In the genomic region with DNA sequence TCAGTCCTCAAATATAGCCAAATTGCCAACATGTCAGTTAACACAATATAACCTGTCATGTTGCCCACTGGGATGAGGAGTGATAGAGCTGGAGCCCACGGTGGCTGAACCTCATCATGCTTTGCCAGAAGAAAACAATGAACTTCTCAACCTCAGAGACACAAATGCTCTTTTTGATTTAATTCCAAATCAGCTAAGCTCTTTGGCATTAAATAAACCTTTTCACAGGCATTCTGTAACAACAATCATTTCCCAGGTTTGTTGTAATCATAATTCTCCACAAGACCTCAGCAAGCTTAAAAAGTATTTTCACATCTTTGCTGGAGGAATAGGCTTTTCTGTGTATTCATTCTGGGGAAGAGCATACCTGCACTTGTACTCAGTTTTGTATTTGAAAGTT, we compare ENCODE assay signal across 14 cellular contexts.
DNase-seq lines count a peak whose midpoint lies in the region; ATAC-seq, FAIRE-seq and TF ChIP-seq lines count a peak whose summit lies in the region.
"Had no signal": no experiment of that assay in that cellular context is flagged by ENCODE, and none has a peak within 500 bp of the region (broad histone marks: within the 10 kb centered on the region; RNA-seq: fewer than 3 reads in every experiment).

No MANE protein-coding gene starts in this region.

- TF ChIP-seq RAD21 in IMR-90 (IDR thresholded peaks at IDR 0.05; ENCODE audit: low read length) = no peak

- H3K56ac ChIP-seq in IMR-90 (ENCODE audit: extremely low read depth, insufficient read depth, low read length) = no peak overlapping the region

- intact Hi-C loops in IMR-90 (cut with micrococcal nuclease) = no loop called here
- intact Hi-C loops in endothelial cell of umbilical vein (cut with micrococcal nuclease) = no loop called here
- intact Hi-C loops in posterior vena cava (cut with DNase I) = no loop called here

- H2AFZ ChIP-seq in IMR-90 (replicated peaks; ENCODE audit: low read length, poor library complexity) (no peak overlapping the region), endothelial cell of umbilical vein (ENCODE audit: low read depth, low read length) (peak overlapping the region; percentile 58), GM23248 (no peak overlapping the region)
- H2AFZ ChIP-seq: PC-9 had no signal

- H2AK5ac ChIP-seq in IMR-90 (ENCODE audit: low read depth, low read length) = 0 out of 2 replicates have a peak overlapping the region, but pooled peaks have one; percentile 20

- no peaks in the 10 kb centered on the region for H3K79me2 ChIP-seq in endothelial cell of umbilical vein (ENCODE audit: control insufficient read depth, insufficient read depth, low read length)
- no peaks in the 10 kb centered on the region for H3K79me2 ChIP-seq in GM23248 (ENCODE audit: insufficient read depth)

- peak overlapping the region; percentile 43; the same call in 1 of the 2 replicates for H4K91ac ChIP-seq in IMR-90 (ENCODE audit: insufficient read depth, low read depth, low read length)

- no peak for FAIRE-seq in endothelial cell of umbilical vein (lab: Jason Lieb, UNC)
- FAIRE-seq: A204.1, G401.6, GM12891 had no signal

- POLR2A ChIA-PET in IMR-90 (lab: Charles Lee; ENCODE audit: unreplicated experiment) = no interaction called here
- POLR2A ChIA-PET in endothelial cell of umbilical vein (lab: Charles Lee) = no interaction called here

- H2BK120ac ChIP-seq in IMR-90 (ENCODE audit: low read depth, low read length) = peak overlapping the region; percentile 67

- dilution Hi-C loops in IMR-90 (cut with HindIII; ENCODE audit: low sequenced_read_pairs, unreplicated experiment) = no loop called here
- dilution Hi-C loops in endothelial cell of umbilical vein (cut with MboI; ENCODE audit: extremely low pct_ligation_motif_present, low sequenced_read_pairs) = no loop called here

- CTCF ChIA-PET in IMR-90 (lab: Yijun Ruan, JAX) (interaction anchor here (0.7 kb wide), 1 partner anchor 752 kb away, joined by 3 read pairs; no protein-coding TSS in a partner anchor), endothelial cell of umbilical vein (lab: Charles Lee) (interaction anchor here (1.0 kb wide), 1 partner anchor 254 kb away, joined by 3 read pairs; no protein-coding TSS in a partner anchor)

- peak overlapping the region; percentile 64 for H2BK20ac ChIP-seq in IMR-90 (ENCODE audit: low read depth, low read length)

- WGBS in IMR-90 (ENCODE audit: extremely low coverage in 2 of 2, insufficient read length in 1 of 2), 2 experiments = no CpG with 5 or more reads among the region's 1 CpG
- 6% methylated on average over 1 of the region's 1 CpG for WGBS in GM23248 (ENCODE audit: low coverage in 1 of 2, low lambda C conversion rate in 2 of 2, missing lambda C conversion rate in 2 of 2), 2 experiments

- no peaks in the 10 kb centered on the region for H3K27me3 ChIP-seq in IMR-90 (ENCODE audit: control insufficient read depth, insufficient read depth, low read length)
- H3K27me3 ChIP-seq in endothelial cell of umbilical vein (ENCODE audit: control insufficient read depth in 2 of 2, insufficient read depth in 2 of 2, low read length in 2 of 2) = no peaks in the 10 kb centered on the region
- H3K27me3 ChIP-seq in GM23248 (replicated peaks; ENCODE audit: insufficient read depth) = no peaks in the 10 kb centered on the region

- TF ChIP-seq CTCF in IMR-90 (conservative IDR thresholded peaks at IDR 0.05; ENCODE audit: low read depth, low read length) (no peak), endothelial cell of umbilical vein (IDR thresholded peaks at IDR 0.05; ENCODE audit: extremely low read depth in 1 of 2, insufficient read depth in 1 of 2, low read depth in 1 of 2, low read length in 2 of 2) (no peak), retinal pigment epithelial cell (conservative IDR thresholded peaks at IDR 0.05; ENCODE audit: low read depth, low read length) (no peak)

- H3K4me2 ChIP-seq in IMR-90 (ENCODE audit: low read depth, low read length) = peak overlapping the region; percentile 33; the same call in 1 of the 2 replicates
- H3K4me2 ChIP-seq in endothelial cell of umbilical vein (ENCODE audit: insufficient read depth, low read length) = peak overlapping the region; percentile 20
- no peak overlapping the region for H3K4me2 ChIP-seq in GM23248 (ENCODE audit: unreplicated experiment)
- H3K4me2 ChIP-seq: PC-9 had no signal

- peak overlapping the region; percentile 70 for H3K14ac ChIP-seq in IMR-90 (replicated peaks; ENCODE audit: low read depth, low read length)

- H3K4me1 ChIP-seq in IMR-90 (ENCODE audit: control insufficient read depth, insufficient read depth, low read length) (peaks cover 4% of the 10 kb centered on the region), endothelial cell of umbilical vein (ENCODE audit: control insufficient read depth, extremely low read depth, insufficient read depth, low read length) (peaks cover 16% of the 10 kb centered on the region), GM23248 (ENCODE audit: insufficient read depth) (no peaks in the 10 kb centered on the region)

- H3K9me3 ChIP-seq in IMR-90 (ENCODE audit: control insufficient read depth, insufficient read depth, low read length) = no peaks in the 10 kb centered on the region
- H3K9me3 ChIP-seq in endothelial cell of umbilical vein (replicated peaks; ENCODE audit: control insufficient read depth, insufficient read depth, low read length) = no peaks in the 10 kb centered on the region
- peaks cover 3% of the 10 kb centered on the region for H3K9me3 ChIP-seq in GM23248 (ENCODE audit: low read depth)

- H3K79me1 ChIP-seq in IMR-90 (ENCODE audit: low read depth in 1 of 2, low read length in 2 of 2) = no peaks in the 10 kb centered on the region

- H3K18ac ChIP-seq in IMR-90 (ENCODE audit: low read depth, low read length) = peak overlapping the region; percentile 76; the same call in 1 of the 2 replicates

- H3K23ac ChIP-seq in IMR-90 (ENCODE audit: low read depth, low read length) = no peak overlapping the region

- peak overlapping the region; percentile 70 for H3K4ac ChIP-seq in IMR-90 (ENCODE audit: low read depth, low read length)

- peak overlapping the region; percentile 52 for H2BK5ac ChIP-seq in IMR-90 (ENCODE audit: low read depth, low read length, poor library complexity, severe bottlenecking)

- no peak overlapping the region for H3K4me3 ChIP-seq in IMR-90 (ENCODE audit: insufficient read depth, low read depth, low read length)
- no peak overlapping the region for H3K4me3 ChIP-seq in endothelial cell of umbilical vein (replicated peaks in 1 of 3; ENCODE audit: insufficient read depth in 1 of 3, low read depth in 1 of 3, low read length in 3 of 3)
- no peak overlapping the region for H3K4me3 ChIP-seq in retinal pigment epithelial cell (ENCODE audit: low read length)
- H3K4me3 ChIP-seq in GM23248 = no peak overlapping the region
- H3K4me3 ChIP-seq: PC-9, SK-N-MC had no signal

- H3K9me1 ChIP-seq in IMR-90 (ENCODE audit: insufficient read depth, low read length) = no peaks in the 10 kb centered on the region
- no peaks in the 10 kb centered on the region for H3K9me1 ChIP-seq in endothelial cell of umbilical vein (replicated peaks; ENCODE audit: control insufficient read depth, extremely low read depth, insufficient read depth, low read length)

- H2BK15ac ChIP-seq in IMR-90 (ENCODE audit: low read depth, low read length) = 0 out of 3 replicates have a peak overlapping the region, but pooled peaks have one; percentile 27

- no peak for TF ChIP-seq POLR2A in IMR-90 (IDR thresholded peaks at IDR 0.05; ENCODE audit: low read depth, low read length)
- no peak for TF ChIP-seq POLR2A in endothelial cell of umbilical vein (IDR thresholded peaks at IDR 0.05; ENCODE audit: low read depth, low read length)

- H3K27ac ChIP-seq in IMR-90 (ENCODE audit: insufficient read depth, low read length) (peak overlapping the region; percentile 52; the same call in 1 of the 2 replicates), endothelial cell of umbilical vein (ENCODE audit: insufficient read depth, low read depth, low read length) (peak overlapping the region; percentile 74), GM23248 (no peak overlapping the region)
- H3K27ac ChIP-seq: PC-9, SK-N-MC had no signal

- H4K5ac ChIP-seq in IMR-90 (ENCODE audit: low read depth, low read length) = peak overlapping the region; percentile 53; the same call in 1 of the 2 replicates

- no peaks in the 10 kb centered on the region for H3K36me3 ChIP-seq in IMR-90 (ENCODE audit: control insufficient read depth, insufficient read depth, low read length)
- H3K36me3 ChIP-seq in endothelial cell of umbilical vein (ENCODE audit: control insufficient read depth in 2 of 2, extremely low read depth in 1 of 2, insufficient read depth in 2 of 2, low read length in 2 of 2) = no peaks in the 10 kb centered on the region
- no peaks in the 10 kb centered on the region for H3K36me3 ChIP-seq in GM23248 (ENCODE audit: low read depth)

- no peaks in the 10 kb centered on the region for H4K20me1 ChIP-seq in IMR-90 (ENCODE audit: insufficient read depth, low read length)
- H4K20me1 ChIP-seq in endothelial cell of umbilical vein (replicated peaks; ENCODE audit: control insufficient read depth, extremely low read depth, insufficient read depth, low read length) = no peaks in the 10 kb centered on the region
- H4K20me1 ChIP-seq in GM23248 (ENCODE audit: insufficient read depth) = no peaks in the 10 kb centered on the region

- H2AK9ac ChIP-seq in IMR-90 (replicated peaks; ENCODE audit: low read depth, low read length, poor library complexity) = no peak overlapping the region

- no peaks in the 10 kb centered on the region for H3K9me2 ChIP-seq in GM23248 (ENCODE audit: insufficient read depth)

- BruUV-seq in IMR-90 (replicated peaks; lab: Mats Ljungman, UMichigan) = no TSS peak
- BruUV-seq in endothelial cell of umbilical vein (replicated peaks; lab: Mats Ljungman, UMichigan) = TSS peak; percentile 88

- DNase-seq in IMR-90 (no peak), endothelial cell of umbilical vein (ENCODE audit: low read depth, low spot score) (no peak), retinal pigment epithelial cell (ENCODE audit: low read depth) (peak; percentile 65), GM23248 (no peak), posterior vena cava (ENCODE audit: low spot score) (no peak), C1 segment of cervical spinal cord (lab: John Stamatoyannopoulos, UW) (no peak), Kasumi-1 (lab: John Stamatoyannopoulos, UW) (no peak)
- DNase-seq: DMS79 treated with DMSO at 0.1 percent for 48 hours had no signal

- peak overlapping the region in 1 of 2 experiments; percentile 63; a peak in 1 of 4 replicates for H4K8ac ChIP-seq in IMR-90 (ENCODE audit: low read depth in 2 of 2, low read length in 2 of 2)

- in situ Hi-C loops in IMR-90 (cut with MboI; ENCODE audit: low sequenced_read_pairs) = no loop called here
- in situ Hi-C loops in GM23248 (cut with MboI) = no loop called here

- H3F3A ChIP-seq in GM23248 (ENCODE audit: insufficient read depth) = peaks cover 12% of the 10 kb centered on the region; the same call in 1 of the 2 replicates

- ATAC-seq in GM18867 (IDR thresholded peaks at IDR 0.05; ENCODE audit: unreplicated experiment) (peak; percentile 8), IMR-90 (ENCODE audit: low read depth) (no peak)

- H3K9ac ChIP-seq in IMR-90 (ENCODE audit: low read depth, low read length) = no peak overlapping the region
- peak overlapping the region; percentile 29 for H3K9ac ChIP-seq in endothelial cell of umbilical vein (replicated peaks; ENCODE audit: extremely low read depth, insufficient read depth, low read length)
- no peak overlapping the region for H3K9ac ChIP-seq in GM23248

TF ChIP-seq in endothelial cell of umbilical vein, 7 proteins besides CTCF, POLR2A, EP300 and RAD21 (continues in another document):
- TF ChIP-seq JUN (IDR thresholded peaks at IDR 0.05; ENCODE audit: borderline replicate concordance, insufficient read depth, insufficient read length, low read depth) = no peak
